19 cellular contexts compared by ENCODE assay signal in genomic region chr17:41779954-41780353, GRCh38. TPM values are rescaled to one million over a fixed set of nuclear protein-coding genes. Genes with fewer than 3 reads are reported as not detected.
DNase-seq lines count a peak whose midpoint lies in the region; ATAC-seq and TF ChIP-seq lines count a peak whose summit lies in the region.
"Had no signal": no experiment of that assay in that cellular context is flagged by ENCODE, and none has a peak within 500 bp of the region (broad histone marks: within the 10 kb centered on the region; RNA-seq: fewer than 3 reads in every experiment).

No MANE protein-coding gene starts in this region.

- WGBS in thyroid gland, 2 donors = 85 to 89% methylated on average over 1 of the region's 1 CpG
- WGBS in neuronal stem cell (ENCODE audit: extremely low coverage in 2 of 2, insufficient read length in 2 of 2, insufficient replicate concordance in 1 of 2), 2 donors = no CpG with 5 or more reads among the region's 1 CpG

- H4K8ac ChIP-seq in neuronal stem cell (ENCODE audit: low read depth, low read length) = no peak overlapping the region

- TF ChIP-seq POLR2A in thyroid gland (IDR thresholded peaks at IDR 0.05) = no peak

- no peak overlapping the region for H2BK15ac ChIP-seq in neuronal stem cell (ENCODE audit: low read length)

- DNase-seq in left ventricle myocardium inferior = no peak
- DNase-seq in cardiac septum (ENCODE audit: low spot score) = no peak
- DNase-seq in epithelial cell of esophagus (ENCODE audit: low read depth) = no peak
- no peak for DNase-seq in thyroid gland
- DNase-seq in neuronal stem cell (ENCODE audit: low spot score) = no peak
- DNase-seq: CD4-positive, alpha-beta T cell; DMS79; H7; NCI-H1436; NCI-H2029; NCI-H2171 treated with DMSO at 0.1 percent for 48 hours; NCI-H446 treated with DMSO at 0.1 percent for 48 hours; NK-92 treated with Interleukin-12 subunit alpha and Interleukin-12 subunit beta, amount 100 ng/mL, for 24 hours had no signal

- TF ChIP-seq CTCF in left ventricle myocardium inferior (IDR thresholded peaks at IDR 0.05; ENCODE audit: borderline replicate concordance) = no peak
- TF ChIP-seq CTCF in HEK293 (tag by site-specific recombination; IDR thresholded peaks at IDR 0.05) = no peak
- TF ChIP-seq CTCF in epithelial cell of esophagus (IDR thresholded peaks at IDR 0.05; ENCODE audit: insufficient read depth, low read depth, low read length, missing control alignments) = no peak
- no peak for TF ChIP-seq CTCF in thyroid gland (IDR thresholded peaks at IDR 0.05)

- peaks cover 2% of the 10 kb centered on the region for H3K79me1 ChIP-seq in neuronal stem cell (ENCODE audit: low read depth, low read length)

- no peak overlapping the region for H4K91ac ChIP-seq in neuronal stem cell (ENCODE audit: low read depth, low read length, poor library complexity)

- POLR2A ChIA-PET in HEK293 (lab: Yijun Ruan, JAX) = interaction anchor here (0.7 to 1.2 kb wide), 3 partner anchors 11 to 1648 kb away, joined by 3 to 6 read pairs (median 3); partner anchors contain the start of gene HAP1

- H3K9ac ChIP-seq in neuronal stem cell (ENCODE audit: low read depth, low read length, poor library complexity) = no peak overlapping the region

- no peak overlapping the region for H2BK5ac ChIP-seq in neuronal stem cell (ENCODE audit: low read length)

- ATAC-seq in HG03097 (IDR thresholded peaks at IDR 0.05; ENCODE audit: low FRiP score, unreplicated experiment) = no peak
- no peak for ATAC-seq in HG03565 (IDR thresholded peaks at IDR 0.05; ENCODE audit: unreplicated experiment)

- CTCF ChIA-PET in HEK293 (lab: Yijun Ruan, JAX) = interaction anchor here (0.5 to 1.8 kb wide), 4 partner anchors 9 to 43 kb away, joined by 3 to 6 read pairs (median 3); no protein-coding TSS in a partner anchor

- no peak overlapping the region for H3K14ac ChIP-seq in neuronal stem cell (ENCODE audit: low read length)

- no peak overlapping the region for H2AK5ac ChIP-seq in neuronal stem cell (ENCODE audit: low read depth, low read length)

- no peak overlapping the region for H2AFZ ChIP-seq in neuronal stem cell (ENCODE audit: low read length)

- H3K4me2 ChIP-seq in neuronal stem cell (ENCODE audit: insufficient read depth, low read length, poor library complexity, severe bottlenecking) = no peak overlapping the region

- H3K4me1 ChIP-seq in left ventricle myocardium inferior (peaks cover 100% of the 10 kb centered on the region), HEK293 (ENCODE audit: control insufficient read depth, insufficient read depth, low read length) (peaks cover 17% of the 10 kb centered on the region), thyroid gland (peaks cover 72 to 97% of the 10 kb centered on the region in 2 donors), neuronal stem cell (ENCODE audit: control insufficient read depth in 2 of 2, insufficient read depth in 1 of 2, low read depth in 1 of 2, low read length in 2 of 2) (peaks cover 32 to 36% of the 10 kb centered on the region in 2 donors)

- H3K36me3 ChIP-seq in left ventricle myocardium inferior = no peaks in the 10 kb centered on the region
- peaks cover 0 to 28% of the 10 kb centered on the region in 2 experiments; a peak in 2 of 3 replicates for H3K36me3 ChIP-seq in HEK293 (ENCODE audit: control insufficient read depth in 2 of 2, insufficient read depth in 1 of 2, low read length in 2 of 2)
- H3K36me3 ChIP-seq in thyroid gland = no peaks in the 10 kb centered on the region
- peaks cover 0 to 3% of the 10 kb centered on the region in 2 donors for H3K36me3 ChIP-seq in neuronal stem cell (replicated peaks in 1 of 2; ENCODE audit: control insufficient read depth in 2 of 2, insufficient read depth in 2 of 2, low read length in 2 of 2)
- H3K36me3 ChIP-seq: SJSA1 had no signal

- H3K9me3 ChIP-seq in left ventricle myocardium inferior (replicated peaks) = no peaks in the 10 kb centered on the region
- H3K9me3 ChIP-seq in HEK293 (ENCODE audit: control insufficient read depth, insufficient read depth, low read depth, low read length) = no peaks in the 10 kb centered on the region
- H3K9me3 ChIP-seq in thyroid gland = no peaks in the 10 kb centered on the region
- H3K9me3 ChIP-seq in neuronal stem cell (replicated peaks in 1 of 2; ENCODE audit: control insufficient read depth in 2 of 2, insufficient read depth in 1 of 2, low read depth in 1 of 2, low read length in 2 of 2) = no peaks in the 10 kb centered on the region
- H3K9me3 ChIP-seq: SJSA1 had no signal

- intact Hi-C loops in left ventricle myocardium inferior (cut with micrococcal nuclease) (no loop called here), cardiac septum (cut with DNase I) (no loop called here), thyroid gland (cut with DNase I) (no loop called here)

- no peaks in the 10 kb centered on the region for H3K27me3 ChIP-seq in left ventricle myocardium inferior (ENCODE audit: low read depth)
- no peaks in the 10 kb centered on the region for H3K27me3 ChIP-seq in thyroid gland
- H3K27me3 ChIP-seq in neuronal stem cell (ENCODE audit: control insufficient read depth in 3 of 3, insufficient read depth in 3 of 3, low read depth in 1 of 3, low read length in 3 of 3) = no peaks in the 10 kb centered on the region
- H3K27me3 ChIP-seq: SJSA1 had no signal

- no peak overlapping the region for H3K18ac ChIP-seq in neuronal stem cell (ENCODE audit: low read length)

- H3K4me3 ChIP-seq in left ventricle myocardium inferior (no peak overlapping the region), HEK293 (ENCODE audit: low read depth, low read length) (no peak overlapping the region), epithelial cell of esophagus (ENCODE audit: low read length) (peak overlapping the region; percentile 8), thyroid gland (replicated peaks in 1 of 3) (no peak overlapping the region), neuronal stem cell (ENCODE audit: low read length in 2 of 2) (no peak overlapping the region)
- H3K4me3 ChIP-seq: SJSA1 had no signal

- no peak overlapping the region for H3K23ac ChIP-seq in neuronal stem cell (ENCODE audit: low read depth, low read length, poor library complexity)

- peak overlapping the region; percentile 97 for H3K27ac ChIP-seq in left ventricle myocardium inferior (replicated peaks)
- H3K27ac ChIP-seq in HEK293 (ENCODE audit: extremely low read depth, low read depth, low read length) = no peak overlapping the region
- peak overlapping the region; percentile 25 to 98 (median 49) for H3K27ac ChIP-seq in thyroid gland
- H3K27ac ChIP-seq in neuronal stem cell (replicated peaks; ENCODE audit: low read length) = no peak overlapping the region
- H3K27ac ChIP-seq: HL-60, SJSA1 had no signal

- no peak overlapping the region for H3K4ac ChIP-seq in neuronal stem cell (ENCODE audit: low read length)

- no peak overlapping the region for H2BK12ac ChIP-seq in neuronal stem cell (ENCODE audit: low read length)

- no peak overlapping the region for H2BK120ac ChIP-seq in neuronal stem cell (ENCODE audit: low read depth, low read length)

TF ChIP-seq in HEK293, 187 proteins besides CTCF, POLR2A, EP300 and RAD21:
- TF ChIP-seq ZNF596 (tag by site-specific recombination; IDR thresholded peaks at IDR 0.05) = no peak
- TF ChIP-seq MEIS1 (CRISPR knock-in tag; IDR thresholded peaks at IDR 0.05; ENCODE audit: borderline replicate concordance) = no peak
- peak; percentile 60; the same call in 1 of the 2 replicates for TF ChIP-seq ZNF121 (tag by site-specific recombination; IDR thresholded peaks at IDR 0.05)
TF ChIP-seq in HEK293: peak in this region for 1.

RNA-seq across cellular contexts. Expression of gene JUP, which starts 6.6 kb away (rescaled TPM):
- total RNA-seq in left ventricle myocardium inferior = 160 TPM
- 150 TPM for total RNA-seq in cardiac septum
- 100 to 1,000 TPM; 127 to 356 (median 250) TPM for total RNA-seq in thyroid gland
- 55.6 TPM for polyA plus RNA-seq in neuronal stem cell (2013, experiment 1 of 2)
- polyA plus RNA-seq in neuronal stem cell (2013, experiment 2 of 2) = 57.2 TPM

RNA-seq across cellular contexts. Expression of gene P3H4, which starts 31.8 kb away (rescaled TPM):
- 6.0 TPM for total RNA-seq in left ventricle myocardium inferior
- total RNA-seq in cardiac septum = 5.1 TPM
- total RNA-seq in thyroid gland = 10 to 100 TPM; 24.5 to 59.2 (median 34.9) TPM
- polyA plus RNA-seq in neuronal stem cell (2013, experiment 1 of 2) = 36.9 TPM
- polyA plus RNA-seq in neuronal stem cell (2013, experiment 2 of 2) = 37.5 TPM

RNA-seq across cellular contexts. Expression of gene FKBP10, which starts 32.9 kb away (rescaled TPM):
- 10.4 TPM for total RNA-seq in left ventricle myocardium inferior
- 17.7 TPM for total RNA-seq in cardiac septum
- total RNA-seq in thyroid gland = 10 to 100 TPM; 42.2 to 75.3 (median 60.4) TPM
- polyA plus RNA-seq in neuronal stem cell (2013, experiment 1 of 2) = 166 TPM
- polyA plus RNA-seq in neuronal stem cell (2013, experiment 2 of 2) = 162 TPM
- total RNA-seq: CD4-positive, alpha-beta T cell had no signal

RNA-seq across cellular contexts. Expression of gene HAP1, which starts 45.5 kb away (rescaled TPM):
- total RNA-seq in left ventricle myocardium inferior (0.14 TPM), cardiac septum (0.08 TPM), thyroid gland (10 to 100 TPM in 1 of 4 donors, 1 to 10 TPM in 2, under 1 TPM in 1; 0.94 to 12.7 (median 1.9) TPM)
- polyA plus RNA-seq in neuronal stem cell (2013, experiment 1 of 2) = 1.5 TPM
- polyA plus RNA-seq in neuronal stem cell (2013, experiment 2 of 2) = 1.5 TPM
- total RNA-seq: RPMI7951, SJSA1 had no signal

RNA-seq across cellular contexts. Expression of gene NT5C3B, which starts 56.1 kb away (rescaled TPM):
- total RNA-seq in left ventricle myocardium inferior = 18.3 TPM
- 22.8 TPM for total RNA-seq in cardiac septum
- 100 to 1,000 TPM in 2 of 4 donors, 10 to 100 TPM in 2; 97.3 to 132 (median 110) TPM for total RNA-seq in thyroid gland
- 111 TPM for polyA plus RNA-seq in neuronal stem cell (2013, experiment 1 of 2)
- polyA plus RNA-seq in neuronal stem cell (2013, experiment 2 of 2) = 110 TPM

Comparison
In these comparisons a context has a peak if more than half of its experiments do, and no peak if none do; other contexts are left out.
1. H3K27ac ChIP-seq: peak in left ventricle myocardium inferior (single experiment) and thyroid gland (3 of 3); none in HEK293 (single experiment) and neuronal stem cell (single experiment).